Comparison of ENCODE assay signal across 1 cellular context in the genomic region with DNA sequence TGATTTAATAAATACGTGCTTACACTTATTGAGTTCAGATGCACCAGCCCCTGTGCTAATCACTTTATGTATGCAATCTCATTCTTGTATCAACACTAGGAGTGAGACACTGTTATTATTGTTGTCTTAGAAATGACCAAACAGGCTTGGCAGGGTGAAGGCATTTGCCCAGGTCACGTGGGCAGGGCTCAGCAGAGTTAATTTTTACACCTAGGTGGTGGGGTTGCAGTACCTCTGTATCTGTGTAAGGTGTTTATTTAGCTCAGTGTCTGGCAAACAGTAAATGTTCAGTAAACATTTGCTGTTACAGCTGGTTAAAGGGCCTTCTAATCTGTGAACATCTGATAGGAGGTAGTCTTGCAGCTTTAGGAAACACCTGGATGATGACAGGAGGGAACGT.
TF ChIP-seq lines count a peak whose summit lies in the region.

No MANE protein-coding gene starts in this region.

TF ChIP-seq in HepG2, 621 proteins besides CTCF, POLR2A, EP300 and RAD21 (continued from another document):
- no peak for TF ChIP-seq ZNF407 (CRISPR knock-in tag; IDR thresholded peaks at IDR 0.05; ENCODE audit: not compliant biosample characterization)
- no peak for TF ChIP-seq ZHX2 (IDR thresholded peaks at IDR 0.05; ENCODE audit: low read depth)
- TF ChIP-seq ZHX2 (CRISPR knock-in tag; IDR thresholded peaks at IDR 0.05; ENCODE audit: borderline replicate concordance), result no peak
- TF ChIP-seq, protein P1, sequence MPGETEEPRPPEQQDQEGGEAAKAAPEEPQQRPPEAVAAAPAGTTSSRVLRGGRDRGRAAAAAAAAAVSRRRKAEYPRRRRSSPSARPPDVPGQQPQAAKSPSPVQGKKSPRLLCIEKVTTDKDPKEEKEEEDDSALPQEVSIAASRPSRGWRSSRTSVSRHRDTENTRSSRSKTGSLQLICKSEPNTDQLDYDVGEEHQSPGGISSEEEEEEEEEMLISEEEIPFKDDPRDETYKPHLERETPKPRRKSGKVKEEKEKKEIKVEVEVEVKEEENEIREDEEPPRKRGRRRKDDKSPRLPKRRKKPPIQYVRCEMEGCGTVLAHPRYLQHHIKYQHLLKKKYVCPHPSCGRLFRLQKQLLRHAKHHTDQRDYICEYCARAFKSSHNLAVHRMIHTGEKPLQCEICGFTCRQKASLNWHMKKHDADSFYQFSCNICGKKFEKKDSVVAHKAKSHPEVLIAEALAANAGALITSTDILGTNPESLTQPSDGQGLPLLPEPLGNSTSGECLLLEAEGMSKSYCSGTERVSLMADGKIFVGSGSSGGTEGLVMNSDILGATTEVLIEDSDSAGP (CRISPR knock-in tag; IDR thresholded peaks at IDR 0.05; ENCODE audit: borderline replicate concordance), result no peak
- TF ChIP-seq, protein P2, sequence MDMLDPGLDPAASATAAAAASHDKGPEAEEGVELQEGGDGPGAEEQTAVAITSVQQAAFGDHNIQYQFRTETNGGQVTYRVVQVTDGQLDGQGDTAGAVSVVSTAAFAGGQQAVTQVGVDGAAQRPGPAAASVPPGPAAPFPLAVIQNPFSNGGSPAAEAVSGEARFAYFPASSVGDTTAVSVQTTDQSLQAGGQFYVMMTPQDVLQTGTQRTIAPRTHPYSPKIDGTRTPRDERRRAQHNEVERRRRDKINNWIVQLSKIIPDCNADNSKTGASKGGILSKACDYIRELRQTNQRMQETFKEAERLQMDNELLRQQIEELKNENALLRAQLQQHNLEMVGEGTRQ (IDR thresholded peaks at IDR 0.05; ENCODE audit: low read depth, low read length), result peak; percentile 82
- TF ChIP-seq, protein P2 (CRISPR knock-in tag; IDR thresholded peaks at IDR 0.05; ENCODE audit: borderline replicate concordance), result peak; percentile 92; the same call in 1 of the 2 replicates
- TF ChIP-seq TCF7 (IDR thresholded peaks at IDR 0.05; ENCODE audit: low read depth), result peak; percentile 24; the same call in 1 of the 2 replicates
- no peak for TF ChIP-seq ZNF605 (CRISPR knock-in tag; IDR thresholded peaks at IDR 0.05)
- TF ChIP-seq ATF4 (CRISPR knock-in tag; IDR thresholded peaks at IDR 0.05), result 0 out of 4 replicates have a peak, but pooled peaks of 1 of the 2 experiments have one; percentile 48
- TF ChIP-seq FOXP1 (IDR thresholded peaks at IDR 0.05), result 0 out of 2 replicates have a peak, but pooled peaks have one; percentile 36
- TF ChIP-seq FOXP1 (CRISPR knock-in tag; IDR thresholded peaks at IDR 0.05), result peak; percentile 86
- peak; percentile 61; the same call in 1 of the 2 replicates for TF ChIP-seq HNF1B (CRISPR knock-in tag; IDR thresholded peaks at IDR 0.05)
- 0 out of 2 replicates have a peak, but pooled peaks have one; percentile 28 for TF ChIP-seq ZNF331 (CRISPR knock-in tag; IDR thresholded peaks at IDR 0.05)
- TF ChIP-seq NCOA1 (CRISPR knock-in tag; IDR thresholded peaks at IDR 0.05), result no peak
- no peak for TF ChIP-seq ZNF44 (CRISPR knock-in tag; IDR thresholded peaks at IDR 0.05)
- TF ChIP-seq GFI1 (CRISPR knock-in tag; IDR thresholded peaks at IDR 0.05; ENCODE audit: borderline replicate concordance), result peak; percentile 68; the same call in 1 of the 2 replicates
- 0 out of 2 replicates have a peak, but pooled peaks have one; percentile 12 for TF ChIP-seq ARID5B (CRISPR knock-in tag; IDR thresholded peaks at IDR 0.05)
- no peak for TF ChIP-seq SETDB1 (CRISPR knock-in tag; IDR thresholded peaks at IDR 0.05; ENCODE audit: borderline replicate concordance)
- no peak for TF ChIP-seq ZNF460 (CRISPR knock-in tag; IDR thresholded peaks at IDR 0.05; ENCODE audit: borderline replicate concordance)
- no peak for TF ChIP-seq ZBTB3 (CRISPR knock-in tag; IDR thresholded peaks at IDR 0.05; ENCODE audit: borderline replicate concordance, low read depth)
- no peak for TF ChIP-seq SOX6 (IDR thresholded peaks at IDR 0.05)
- peak; percentile 72 for TF ChIP-seq SOX6 (CRISPR knock-in tag; IDR thresholded peaks at IDR 0.05)
